8 cellular contexts compared by ENCODE assay signal in the genomic region with DNA sequence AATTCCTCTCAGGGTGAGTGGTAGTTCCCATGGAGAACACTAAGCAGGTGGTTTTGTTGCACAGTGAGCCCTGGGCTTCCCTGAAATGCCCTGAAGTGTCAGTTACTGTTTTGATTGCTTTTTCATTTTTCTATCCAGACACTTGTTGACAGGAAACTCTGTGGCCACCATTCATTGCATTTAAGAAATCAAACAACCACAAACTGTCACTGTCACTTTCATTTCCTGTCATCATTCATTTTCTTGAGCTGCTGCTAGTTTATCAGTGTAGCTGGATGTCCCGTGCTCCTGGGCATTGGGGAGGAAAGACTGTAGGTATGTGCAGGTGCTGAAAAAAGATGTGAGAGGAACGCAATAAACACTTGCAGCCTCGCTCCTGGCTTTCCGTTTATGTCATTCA.
A peak's percentile ranks its signal among the peaks of the same experiment; 100 is the strongest.
DNase-seq lines count a peak whose midpoint lies in the region; ATAC-seq and TF ChIP-seq lines count a peak whose summit lies in the region.

No MANE protein-coding gene starts in this region.

- no peaks in the 10 kb centered on the region for H3K27me3 Mint-ChIP-seq in T-helper 17 cell

- ATAC-seq in HG03439 (IDR thresholded peaks at IDR 0.05; ENCODE audit: unreplicated experiment) (peak; percentile 90), T-helper 17 cell (peak; percentile 64)

- no peak overlapping the region for H3K27ac ChIP-seq in substantia nigra (ENCODE audit: low read depth, low read length, poor library complexity, severe bottlenecking)

- no peak overlapping the region for H3K4me3 Mint-ChIP-seq in T-helper 17 cell

- H3K27ac Mint-ChIP-seq in T-helper 17 cell = peak overlapping the region; percentile 14

- DNase-seq in GM12864 (ENCODE audit: low read depth) (peak; percentile 24), GM20000 (ENCODE audit: low spot score) (peak; percentile 7), T-helper 17 cell (no peak), NCI-H2196 treated with DMSO at 0.1 percent for 48 hours (lab: John Stamatoyannopoulos, UW; ENCODE audit: unreplicated experiment) (no peak), kidney tubule cell (ENCODE audit: low spot score) (no peak), ecto neural progenitor cell (ENCODE audit: low spot score) (no peak), substantia nigra (lab: John Stamatoyannopoulos, UW) (no peak)

- H3K4me1 Mint-ChIP-seq in T-helper 17 cell = no peaks in the 10 kb centered on the region

- TF ChIP-seq CTCF in GM12864 (IDR thresholded peaks at IDR 0.05; ENCODE audit: low read depth, low read length, missing control alignments) (no peak), GM20000 (IDR thresholded peaks at IDR 0.05; ENCODE audit: extremely low read depth, missing control alignments) (no peak)

- H3K9me3 ChIP-seq in T-helper 17 cell (ENCODE audit: control insufficient read depth, low read length, poor library complexity, severe bottlenecking) = no peaks in the 10 kb centered on the region

- H3K4me3 ChIP-seq in GM12864 (ENCODE audit: low read depth, low read length) = no peak overlapping the region

- H3K36me3 Mint-ChIP-seq in T-helper 17 cell (ENCODE audit: low read depth) = no peaks in the 10 kb centered on the region

Comparison
In these comparisons a context has a peak if more than half of its experiments do, and no peak if none do; other contexts are left out.
1. DNase-seq: peak in GM12864 (single experiment) and GM20000 (single experiment); none in T-helper 17 cell (0 of 3), NCI-H2196 treated with DMSO at 0.1 percent for 48 hours (single experiment), kidney tubule cell (single experiment), ecto neural progenitor cell (single experiment) and substantia nigra (0 of 49).